In genomic region chr10:15149042-15149771, GRCh38 we compare ENCODE assay signal across 23 cellular contexts.
"Had no signal": no experiment of that assay in that cellular context is flagged by ENCODE, and none has a peak within 500 bp of the region (broad histone marks: within the 10 kb centered on the region; RNA-seq: fewer than 3 reads in every experiment).

No MANE protein-coding gene starts in this region.

- H3K36me3 ChIP-seq: colonic mucosa, gastrocnemius medialis, lower lobe of right lung, right atrium auricular region, sigmoid colon, tibial artery, upper lobe of left lung, uterus had no signal

- H3K4me3 ChIP-seq: colonic mucosa, gastrocnemius medialis, lower lobe of right lung, mucosa of descending colon, right atrium auricular region, sigmoid colon, testis, tibial artery, upper lobe of left lung, uterus had no signal

- H3K27me3 ChIP-seq: colonic mucosa, gastrocnemius medialis, right atrium auricular region, sigmoid colon, testis, tibial artery, upper lobe of left lung, uterus had no signal

- H3K9me3 ChIP-seq: colonic mucosa, gastrocnemius medialis, lower lobe of right lung, mucosa of descending colon, right atrium auricular region, sigmoid colon, testis, tibial artery, upper lobe of left lung, uterus had no signal

- DNase-seq: colonic mucosa; effector CD8-positive, alpha-beta T cell; endodermal cell; foreskin fibroblast; gastrocnemius medialis; head of caudate nucleus; left ventricle myocardium superior; lower lobe of right lung; mucosa of descending colon; naive B cell; sigmoid colon; stimulated activated CD4-positive, alpha-beta T cell treated with anti-CD3 and anti-CD28 coated beads, Interleukin-2, amount 100 ng/mL, for 24 hours; stimulated activated CD4-positive, alpha-beta T cell treated with anti-CD3 and anti-CD28 coated beads, Interleukin-4, amount 100 ng/mL, for 24 hours; stimulated activated naive CD8-positive, alpha-beta T cell treated with anti-CD3 and anti-CD28 coated beads, Interleukin-15, Interleukin-2, amounts not matched to agents 100 U/mL and 50 U/mL, for 24 hours; substantia nigra; testis; tibial artery; upper lobe of left lung; uterus had no signal

- H3K9ac ChIP-seq: parathyroid adenoma had no signal

- H3K27ac ChIP-seq: colonic mucosa, epithelial cell of prostate, gastrocnemius medialis, lower lobe of right lung, parathyroid adenoma, right atrium auricular region, sigmoid colon, testis, tibial artery, upper lobe of left lung, uterus had no signal

- H3K4me1 ChIP-seq: colonic mucosa, gastrocnemius medialis, lower lobe of right lung, parathyroid adenoma, right atrium auricular region, sigmoid colon, testis, tibial artery, upper lobe of left lung, uterus had no signal

- H2AFZ ChIP-seq: parathyroid adenoma had no signal

- FAIRE-seq: keratinocyte had no signal
